ENCODE assay signal across 9 cellular contexts in genomic region chr20:59938696-59939051, GRCh38. TPM values are rescaled to one million over a fixed set of nuclear protein-coding genes. Genes with fewer than 3 reads are reported as not detected.
DNase-seq lines count a peak whose midpoint lies in the region; ATAC-seq lines count a peak whose summit lies in the region.
"Had no signal": no experiment of that assay in that cellular context is flagged by ENCODE, and none has a peak within 500 bp of the region (broad histone marks: within the 10 kb centered on the region; RNA-seq: fewer than 3 reads in every experiment).

No MANE protein-coding gene starts in this region.

- peaks cover 48% of the 10 kb centered on the region for H3K4me1 ChIP-seq in BLaER1
- peaks cover 20 to 23% of the 10 kb centered on the region in 2 donors for H3K4me1 ChIP-seq in naive thymus-derived CD4-positive, alpha-beta T cell (ENCODE audit: control insufficient read depth in 2 of 2, insufficient read depth in 2 of 2, low read length in 2 of 2)

- ATAC-seq in central memory CD8-positive, alpha-beta T cell (replicated peaks; ENCODE audit: extremely low read depth, poor library complexity, severe bottlenecking): no peak
- no peak for ATAC-seq in naive thymus-derived CD4-positive, alpha-beta T cell

- intact Hi-C loops in naive thymus-derived CD4-positive, alpha-beta T cell (cut with micrococcal nuclease): no loop called here

- H3K36me3 Mint-ChIP-seq in IgD-negative memory B cell: peaks cover 6% of the 10 kb centered on the region
- peaks cover 25% of the 10 kb centered on the region for H3K36me3 Mint-ChIP-seq in central memory CD8-positive, alpha-beta T cell (ENCODE audit: insufficient read depth)
- H3K36me3 Mint-ChIP-seq in naive thymus-derived CD4-positive, alpha-beta T cell: peaks cover 0 to 11% (median 0%) of the 10 kb centered on the region in 5 donors

- H3K9me3 ChIP-seq in BLaER1: peaks cover 3% of the 10 kb centered on the region; the same call in 1 of the 2 replicates
- H3K9me3 ChIP-seq in naive thymus-derived CD4-positive, alpha-beta T cell (ENCODE audit: control insufficient read depth in 2 of 3, low read length in 3 of 3): no peaks in the 10 kb centered on the region

- no peak overlapping the region for H3K9ac ChIP-seq in BLaER1

- CTCF ChIA-PET in naive thymus-derived CD4-positive, alpha-beta T cell (lab: Charles Lee): interaction anchor here (0.8 kb wide), 1 partner anchor 119 kb away, joined by 3 read pairs; no protein-coding TSS in a partner anchor

- peak overlapping the region; percentile 79 to 93 (median 89) for H3K4me3 Mint-ChIP-seq in IgD-negative memory B cell
- peak overlapping the region; percentile 98 for H3K4me3 Mint-ChIP-seq in central memory CD8-positive, alpha-beta T cell
- peak overlapping the region; percentile 72 to 97 (median 88) for H3K4me3 Mint-ChIP-seq in naive thymus-derived CD4-positive, alpha-beta T cell

- no peaks in the 10 kb centered on the region for H3K27me3 Mint-ChIP-seq in IgD-negative memory B cell
- no peaks in the 10 kb centered on the region for H3K27me3 Mint-ChIP-seq in central memory CD8-positive, alpha-beta T cell
- no peaks in the 10 kb centered on the region for H3K27me3 Mint-ChIP-seq in naive thymus-derived CD4-positive, alpha-beta T cell

- peak overlapping the region; percentile 81 for H3K4me2 ChIP-seq in BLaER1

- H3K36me3 ChIP-seq in BLaER1: peaks cover 14% of the 10 kb centered on the region; the same call in 1 of the 2 replicates
- peaks cover under 1 to 7% (median 3%) of the 10 kb centered on the region in 3 experiments for H3K36me3 ChIP-seq in naive thymus-derived CD4-positive, alpha-beta T cell (ENCODE audit: control insufficient read depth in 2 of 3, insufficient read depth in 3 of 3, low read length in 3 of 3)

- POLR2A ChIA-PET in naive thymus-derived CD4-positive, alpha-beta T cell (lab: Charles Lee): no interaction called here

- peaks cover 46% of the 10 kb centered on the region for H4K20me1 ChIP-seq in BLaER1

- 0 out of 2 replicates have a peak, but pooled peaks cover 3% of the 10 kb centered on the region for H3K27me3 ChIP-seq in BLaER1
- H3K27me3 ChIP-seq in naive thymus-derived CD4-positive, alpha-beta T cell (ENCODE audit: control insufficient read depth in 2 of 2, insufficient read depth in 2 of 2, low read length in 2 of 2): no peaks in the 10 kb centered on the region

- H3K4me3 ChIP-seq in BLaER1: peak overlapping the region; percentile 85
- no peak overlapping the region for H3K4me3 ChIP-seq in naive thymus-derived CD4-positive, alpha-beta T cell (ENCODE audit: low read length)

- H3K27ac ChIP-seq in BLaER1: no peak overlapping the region
- H3K27ac ChIP-seq in naive thymus-derived CD4-positive, alpha-beta T cell (ENCODE audit: low read depth, low read length): no peak overlapping the region

- peaks cover 24 to 38% (median 35%) of the 10 kb centered on the region in 3 donors for H3K4me1 Mint-ChIP-seq in IgD-negative memory B cell
- H3K4me1 Mint-ChIP-seq in central memory CD8-positive, alpha-beta T cell: peaks cover 22% of the 10 kb centered on the region
- peaks cover 25 to 67% (median 50%) of the 10 kb centered on the region in 7 donors for H3K4me1 Mint-ChIP-seq in naive thymus-derived CD4-positive, alpha-beta T cell

- peak overlapping the region in 2 of 3 donors; percentile 78 to 79 for H3K27ac Mint-ChIP-seq in IgD-negative memory B cell
- H3K27ac Mint-ChIP-seq in central memory CD8-positive, alpha-beta T cell (ENCODE audit: low read depth): peak overlapping the region; percentile 67
- peak overlapping the region; percentile 76 to 90 (median 82) for H3K27ac Mint-ChIP-seq in naive thymus-derived CD4-positive, alpha-beta T cell

- H3K9me3 Mint-ChIP-seq in IgD-negative memory B cell: no peaks in the 10 kb centered on the region
- no peaks in the 10 kb centered on the region for H3K9me3 Mint-ChIP-seq in central memory CD8-positive, alpha-beta T cell
- H3K9me3 Mint-ChIP-seq in naive thymus-derived CD4-positive, alpha-beta T cell: peaks cover 0 to 1% (median 0%) of the 10 kb centered on the region in 11 donors

- no peak for DNase-seq in central memory CD8-positive, alpha-beta T cell (ENCODE audit: low spot score in 2 of 2)
- DNase-seq in naive thymus-derived CD4-positive, alpha-beta T cell: peak in 1 of 9 donors; percentile 7
- DNase-seq in HPDE6-E6E7 (ENCODE audit: extremely low spot score) (no peak), NCI-H2171 (lab: John Stamatoyannopoulos, UW) (no peak), epidermal melanocyte (ENCODE audit: insufficient read length, low spot score) (no peak), islet precursor cell (no peak)
- DNase-seq: NCI-H526 had no signal

RNA-seq across cellular contexts. Expression of gene PPP1R3D, which starts 1.4 kb away (rescaled TPM):
- 1.8 TPM for polyA plus RNA-seq in IgD-negative memory B cell
- total RNA-seq in naive thymus-derived CD4-positive, alpha-beta T cell: 10 to 100 TPM in 2 of 5 experiments, 1 to 10 TPM in 3; 4.1 to 11.8 (median 7.5) TPM
- 1 to 10 TPM; 1.6 to 1.7 TPM for polyA plus RNA-seq in naive thymus-derived CD4-positive, alpha-beta T cell

RNA-seq across cellular contexts. Expression of gene FAM217B, which starts 1.5 kb away (rescaled TPM):
- polyA plus RNA-seq in IgD-negative memory B cell: 24.9 TPM
- 10 to 100 TPM; 19.3 to 47.4 (median 32.6) TPM for total RNA-seq in naive thymus-derived CD4-positive, alpha-beta T cell
- 10 to 100 TPM; 20.4 to 28.0 TPM for polyA plus RNA-seq in naive thymus-derived CD4-positive, alpha-beta T cell

RNA-seq across cellular contexts. Expression of gene SYCP2, which starts 5.2 kb away (rescaled TPM):
- 0.56 TPM for polyA plus RNA-seq in IgD-negative memory B cell
- 1 to 10 TPM; 2.5 to 7.8 (median 3.8) TPM for total RNA-seq in naive thymus-derived CD4-positive, alpha-beta T cell
- under 1 TPM; 0.47 to 0.76 TPM for polyA plus RNA-seq in naive thymus-derived CD4-positive, alpha-beta T cell

RNA-seq across cellular contexts. Expression of gene CDH26, which starts 19.5 kb away (rescaled TPM):
- not detected for polyA plus RNA-seq in IgD-negative memory B cell
- total RNA-seq in naive thymus-derived CD4-positive, alpha-beta T cell: 1 to 10 TPM in 4 of 5 experiments, under 1 TPM in 1; 0.58 to 6.6 (median 3.2) TPM
- polyA plus RNA-seq in naive thymus-derived CD4-positive, alpha-beta T cell: under 1 TPM in 1 of 2 donors, not detected in 1; 0.09 TPM
